In genomic region chr16:84190731-84191388, GRCh38 we compare ENCODE assay signal across 4 cellular contexts.
A peak's percentile ranks its signal among the peaks of the same experiment; 100 is the strongest.
TF ChIP-seq lines count a peak whose summit lies in the region.

TSS of gene ADAD2 (plus strand) at chr16:84191157. CDS start at chr16:84191231, 74 bp downstream.

TF ChIP-seq in SK-N-SH, 30 proteins besides CTCF, POLR2A, EP300 and RAD21:
- TF ChIP-seq PBX3 (IDR thresholded peaks at IDR 0.05) (peak; percentile 81), POLR2AphosphoS5 (IDR thresholded peaks at IDR 0.05; ENCODE audit: low read depth, low read length) (no peak), NRF1 (IDR thresholded peaks at IDR 0.05; ENCODE audit: low read depth, low read length) (no peak), TAF1 (IDR thresholded peaks at IDR 0.05; ENCODE audit: borderline replicate concordance, low read depth, low read length) (no peak), SMC3 (IDR thresholded peaks at IDR 0.05; ENCODE audit: low read depth, low read length) (no peak)

TF ChIP-seq in SK-N-SH treated with all-trans-retinoic acid at 6 μM for 48 hours, 23 proteins besides CTCF, POLR2A, EP300 and RAD21:
- TF ChIP-seq SNAI2 (CRISPR knock-in tag; IDR thresholded peaks at IDR 0.05) (no peak), ISL1 (CRISPR knock-in tag; IDR thresholded peaks at IDR 0.05) (no peak), CREB5 (CRISPR knock-in tag; IDR thresholded peaks at IDR 0.05; ENCODE audit: low read depth) (no peak), ZFP3 (CRISPR knock-in tag; IDR thresholded peaks at IDR 0.05) (no peak), TCF4 (CRISPR knock-in tag; IDR thresholded peaks at IDR 0.05; ENCODE audit: borderline replicate concordance) (no peak), GLIS3 (CRISPR knock-in tag; IDR thresholded peaks at IDR 0.05) (no peak), BACH2 (CRISPR knock-in tag; IDR thresholded peaks at IDR 0.05; ENCODE audit: borderline replicate concordance) (no peak), ESRRG (CRISPR knock-in tag; IDR thresholded peaks at IDR 0.05) (no peak), POU6F1 (CRISPR knock-in tag; IDR thresholded peaks at IDR 0.05; ENCODE audit: borderline replicate concordance, low read depth) (no peak)

TF ChIP-seq in HEK293, 187 proteins besides CTCF, POLR2A, EP300 and RAD21:
- no peak for TF ChIP-seq WT1 (tag by site-specific recombination; IDR thresholded peaks at IDR 0.05)
- TF ChIP-seq ZNF513 (tag by site-specific recombination; IDR thresholded peaks at IDR 0.05) = no peak
- TF ChIP-seq ZBTB1 (tag by site-specific recombination; IDR thresholded peaks at IDR 0.05) = no peak
- TF ChIP-seq EGR2 (tag by site-specific recombination; IDR thresholded peaks at IDR 0.05; ENCODE audit: low read depth) = peak; percentile 50
- no peak for TF ChIP-seq SP3 (tag by site-specific recombination; IDR thresholded peaks at IDR 0.05)
- TF ChIP-seq SP2 (tag by site-specific recombination; IDR thresholded peaks at IDR 0.05) = 0 out of 2 replicates have a peak, but pooled peaks have one; percentile 8
- peak; percentile 43 for TF ChIP-seq ZFHX2 (tag by site-specific recombination; conservative IDR thresholded peaks at IDR 0.05)
- TF ChIP-seq KLF9 (tag by site-specific recombination; IDR thresholded peaks at IDR 0.05; ENCODE audit: low read depth) = no peak
TF ChIP-seq in HEK293: peak in this region for 3.

TF ChIP-seq in K562, 482 proteins besides CTCF, POLR2A, EP300 and RAD21 (continues in another document):
- TF ChIP-seq SP2 (IDR thresholded peaks at IDR 0.05; ENCODE audit: extremely low read depth, low read depth, low read length, poor library complexity, severe bottlenecking) = peak; percentile 62
- no peak for TF ChIP-seq RBM39 (optimal IDR thresholded peaks at IDR 0.05; ENCODE audit: low read depth, low read length)
- no peak for TF ChIP-seq PHF21A (IDR thresholded peaks at IDR 0.05; ENCODE audit: borderline replicate concordance, low read depth)
- TF ChIP-seq TEAD1 (CRISPR knock-in tag; IDR thresholded peaks at IDR 0.05) = 0 out of 4 replicates have a peak, but pooled peaks of 1 of the 2 experiments have one; percentile 16
- TF ChIP-seq PBX2 (CRISPR knock-in tag; IDR thresholded peaks at IDR 0.05; ENCODE audit: low read depth) = peak; percentile 78
- TF ChIP-seq PBX2 (tag; conservative IDR thresholded peaks at IDR 0.05; ENCODE audit: low read depth) = peak; percentile 76
- TF ChIP-seq ZNF589 (CRISPR knock-in tag; IDR thresholded peaks at IDR 0.05; ENCODE audit: low read depth) = no peak
- peak; percentile 21; the same call in 1 of the 2 replicates for TF ChIP-seq ATF3 (IDR thresholded peaks at IDR 0.05)
- no peak for TF ChIP-seq ATF3 (CRISPR knock-in tag; conservative IDR thresholded peaks at IDR 0.05)
- TF ChIP-seq CBX3 (IDR thresholded peaks at IDR 0.05; ENCODE audit: borderline replicate concordance in 1 of 2, low read length in 2 of 2) = peak in 1 of 2 experiments; percentile 41; a peak in 1 of 3 replicates
- peak; percentile 97 for TF ChIP-seq ZBTB33 (CRISPR knock-in tag; IDR thresholded peaks at IDR 0.05)
- peak; percentile 75 for TF ChIP-seq L3MBTL2 (IDR thresholded peaks at IDR 0.05)
- peak; percentile 76 for TF ChIP-seq CHD2 (IDR thresholded peaks at IDR 0.05; ENCODE audit: low read depth, low read length)
- TF ChIP-seq PCBP1 (IDR thresholded peaks at IDR 0.05; ENCODE audit: low read depth, low read length, poor library complexity, severe bottlenecking) = peak; percentile 21
- TF ChIP-seq HMGXB4 (CRISPR knock-in tag; IDR thresholded peaks at IDR 0.05) = no peak
- peak; percentile 92 for TF ChIP-seq NFYB (IDR thresholded peaks at IDR 0.05; ENCODE audit: extremely low read depth, insufficient read length)
- TF ChIP-seq MAX (CRISPR knock-in tag; IDR thresholded peaks at IDR 0.05) = peak; percentile 77
- TF ChIP-seq CREM (IDR thresholded peaks at IDR 0.05; ENCODE audit: low read depth) = 0 out of 2 replicates have a peak, but pooled peaks have one; percentile 34
- TF ChIP-seq EGR1 (conservative IDR thresholded peaks at IDR 0.05) = peak; percentile 43
- TF ChIP-seq E2F6 (IDR thresholded peaks at IDR 0.05; ENCODE audit: borderline replicate concordance in 1 of 2, extremely low read depth in 1 of 2, insufficient read depth in 1 of 2, insufficient read length in 1 of 2, low read depth in 1 of 2, low read length in 1 of 2, poor library complexity in 1 of 2, severe bottlenecking in 1 of 2) = peak; percentile 87
- no peak for TF ChIP-seq HNRNPH1 (optimal IDR thresholded peaks at IDR 0.05; ENCODE audit: low read depth, low read length)
- peak; percentile 51; the same call in 1 of the 2 replicates for TF ChIP-seq USF1 (CRISPR knock-in tag; IDR thresholded peaks at IDR 0.05)
- peak; percentile 98 for TF ChIP-seq PKNOX1 (IDR thresholded peaks at IDR 0.05)
- TF ChIP-seq MBD2 (IDR thresholded peaks at IDR 0.05; ENCODE audit: borderline replicate concordance, low read depth) = peak; percentile 92; the same call in 1 of the 2 replicates
- TF ChIP-seq FOXP1 (CRISPR knock-in tag; IDR thresholded peaks at IDR 0.05) = 0 out of 2 replicates have a peak, but pooled peaks have one; percentile 41
- TF ChIP-seq ZFX (CRISPR knock-in tag; IDR thresholded peaks at IDR 0.05) = no peak
- TF ChIP-seq PATZ1 (CRISPR knock-in tag; IDR thresholded peaks at IDR 0.05; ENCODE audit: borderline replicate concordance) = no peak
